4 cellular contexts compared by ENCODE assay signal in the genomic region with DNA sequence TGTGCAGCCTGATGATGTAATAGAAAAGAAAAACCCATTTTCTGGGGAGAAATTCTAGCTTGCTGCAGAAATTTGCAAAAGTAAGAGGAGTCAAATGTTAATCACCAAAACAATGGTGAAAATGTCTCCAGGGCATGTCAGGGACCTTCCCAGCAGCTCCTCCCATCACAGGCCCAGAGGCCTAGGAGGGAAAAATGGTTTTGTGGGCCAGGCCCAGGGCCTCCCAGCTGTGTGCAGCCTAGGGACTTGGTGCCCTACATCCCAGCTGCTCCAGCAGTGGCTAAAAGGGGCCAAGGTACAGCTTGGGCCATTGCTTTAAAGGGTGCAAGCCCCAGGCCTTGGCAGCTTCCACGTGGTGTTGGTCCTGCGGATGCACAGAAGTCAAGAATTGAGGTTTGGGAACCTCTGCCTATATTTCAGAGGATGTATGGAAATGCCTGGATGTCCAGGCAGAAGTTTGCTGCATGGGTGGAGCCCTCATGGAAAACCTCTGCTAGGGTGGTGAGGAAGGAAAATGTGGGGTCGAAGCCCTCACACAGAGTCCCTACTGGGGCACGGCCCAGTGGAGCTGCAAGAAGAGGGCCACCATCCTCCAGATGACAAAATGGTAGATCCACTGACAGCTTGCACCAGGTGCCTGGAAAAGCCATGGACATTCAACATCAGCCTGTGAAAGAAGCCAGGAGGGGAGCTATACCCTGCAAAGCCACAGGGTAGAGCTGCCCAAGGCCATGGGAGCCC.
DNase-seq lines count a peak whose midpoint lies in the region; ATAC-seq and TF ChIP-seq lines count a peak whose summit lies in the region.
"Not testable (repeated sequence)": the region's sequence is repeated elsewhere in the genome, so short reads cannot be mapped to it uniquely, and the experiment has no call there.

No MANE protein-coding gene starts in this region.

- H3K4me2 ChIP-seq in BLaER1: not testable (repeated sequence)

- not testable (repeated sequence) for H3K4me3 Mint-ChIP-seq in endodermal cell

- not testable (repeated sequence) for H3K4me1 ChIP-seq in BLaER1; HEK293 (ENCODE audit: control insufficient read depth, insufficient read depth, low read length); endodermal cell (ENCODE audit: control insufficient read depth, insufficient read depth, low read length)
- H3K4me1 ChIP-seq in thoracic aorta (ENCODE audit: control insufficient read depth in 1 of 2, low read depth in 2 of 2): peaks cover 5 to 13% of the 10 kb centered on the region in 2 donors

- H3K27ac Mint-ChIP-seq in endodermal cell: not testable (repeated sequence)

- WGBS in endodermal cell (ENCODE audit: insufficient coverage in 1 of 2, insufficient read length in 1 of 2), 2 experiments: 92 to 100% methylated on average over 3 to 4 of the region's 4 CpGs

- CTCF ChIA-PET in HEK293 (lab: Yijun Ruan, JAX): interaction anchor here (0.6 kb wide), 2 partner anchors 279 to 608 kb away, joined by 3 read pairs; no protein-coding TSS in a partner anchor

- H3K9me3 Mint-ChIP-seq in endodermal cell: peaks cover 42% of the 10 kb centered on the region

- TF ChIP-seq CTCF in HEK293 (tag by site-specific recombination; IDR thresholded peaks at IDR 0.05); endodermal cell (conservative IDR thresholded peaks at IDR 0.05); thoracic aorta (IDR thresholded peaks at IDR 0.05): not testable (repeated sequence)

- H3K27me3 ChIP-seq in BLaER1; endodermal cell (ENCODE audit: control insufficient read depth, insufficient read depth, low read length, poor library complexity, severe bottlenecking); thoracic aorta (replicated peaks; ENCODE audit: insufficient read depth): not testable (repeated sequence)

- H3K36me3 Mint-ChIP-seq in endodermal cell (ENCODE audit: low read depth): not testable (repeated sequence)

- H3K9me3 ChIP-seq in BLaER1 (peaks cover 38% of the 10 kb centered on the region), endodermal cell (ENCODE audit: control insufficient read depth, low read length) (peaks cover 31% of the 10 kb centered on the region)
- not testable (repeated sequence) for H3K9me3 ChIP-seq in HEK293 (ENCODE audit: control insufficient read depth, insufficient read depth, low read depth, low read length); thoracic aorta

- H3K36me3 ChIP-seq in BLaER1; HEK293 (ENCODE audit: control insufficient read depth in 2 of 2, insufficient read depth in 1 of 2, low read length in 2 of 2); endodermal cell (ENCODE audit: control insufficient read depth, insufficient read depth, low read length); thoracic aorta: not testable (repeated sequence)

- DNase-seq in endodermal cell; thoracic aorta (ENCODE audit: low spot score): not testable (repeated sequence)

- POLR2A ChIA-PET in HEK293 (lab: Yijun Ruan, JAX): not testable (repeated sequence)

- H3K27me3 Mint-ChIP-seq in endodermal cell (ENCODE audit: insufficient read depth): not testable (repeated sequence)

- H3K9ac ChIP-seq in BLaER1; endodermal cell (ENCODE audit: extremely low read depth, low read length, poor library complexity, severe bottlenecking): not testable (repeated sequence)

- not testable (repeated sequence) for H3K27ac ChIP-seq in BLaER1; HEK293 (ENCODE audit: extremely low read depth, low read depth, low read length); endodermal cell (ENCODE audit: low read depth, low read length)
- peak overlapping the region; percentile 71 to 90 for H3K27ac ChIP-seq in thoracic aorta

- ATAC-seq in thoracic aorta (ENCODE audit: insufficient number of reproducible peaks, low FRiP score, low read depth): not testable (repeated sequence)

- H3K4me3 ChIP-seq in BLaER1 (peak overlapping the region; percentile 12; the same call in 1 of the 2 replicates), endodermal cell (ENCODE audit: low read length) (peak overlapping the region; percentile 44)
- not testable (repeated sequence) for H3K4me3 ChIP-seq in HEK293 (ENCODE audit: low read depth, low read length); thoracic aorta

- not testable (repeated sequence) for H4K20me1 ChIP-seq in BLaER1

- not testable (repeated sequence) for H3K4me1 Mint-ChIP-seq in endodermal cell

TF ChIP-seq in HEK293, 187 proteins besides CTCF, POLR2A, EP300 and RAD21:
- TF ChIP-seq SETDB1 (IDR thresholded peaks at IDR 0.05; ENCODE audit: insufficient read length, low read length) (peak; percentile 59), ZNF585B (tag by site-specific recombination; IDR thresholded peaks at IDR 0.05) (peak; percentile 82)
